In genomic region chr13:99516153-99516929, GRCh38 we compare ENCODE assay signal across 28 cellular contexts. TPM values are rescaled to one million over a fixed set of nuclear protein-coding genes. Genes with fewer than 3 reads are reported as not detected.
DNase-seq lines count a peak whose midpoint lies in the region; ATAC-seq and TF ChIP-seq lines count a peak whose summit lies in the region.
"Had no signal": no experiment of that assay in that cellular context is flagged by ENCODE, and none has a peak within 500 bp of the region (broad histone marks: within the 10 kb centered on the region; RNA-seq: fewer than 3 reads in every experiment).

No MANE protein-coding gene starts in this region.

- no peak overlapping the region for H3K27ac ChIP-seq in CD4-positive, CD25-positive, alpha-beta regulatory T cell (ENCODE audit: insufficient read depth, low read length, poor library complexity, severe bottlenecking)
- H3K27ac ChIP-seq in neutrophil = peak overlapping the region; percentile 38
- H3K27ac ChIP-seq: coronary artery had no signal

- peaks cover 21% of the 10 kb centered on the region for H3K36me3 Mint-ChIP-seq in activated CD4-positive, alpha-beta T cell treated with anti-CD3 and anti-CD28 coated beads, Interleukin-2, amount 10 ng/mL, durations not matched to agents 24 days and 14 days (ENCODE audit: low read depth)
- H3K36me3 Mint-ChIP-seq in CD4-positive, CD25-positive, alpha-beta regulatory T cell = peaks cover 3% of the 10 kb centered on the region
- H3K36me3 Mint-ChIP-seq in activated B cell treated with CpG ODN at 0.5 μM for 24 hours (ENCODE audit: low read depth) = peaks cover 45% of the 10 kb centered on the region

- H3K9me3 Mint-ChIP-seq in activated CD4-positive, alpha-beta T cell treated with anti-CD3 and anti-CD28 coated beads, Interleukin-2, amount 10 ng/mL, durations not matched to agents 24 days and 14 days = no peaks in the 10 kb centered on the region
- H3K9me3 Mint-ChIP-seq in CD4-positive, CD25-positive, alpha-beta regulatory T cell = no peaks in the 10 kb centered on the region
- H3K9me3 Mint-ChIP-seq in activated B cell treated with CpG ODN at 0.5 μM for 24 hours = no peaks in the 10 kb centered on the region
- H3K9me3 Mint-ChIP-seq: activated naive CD4-positive, alpha-beta T cell treated with anti-CD3 and anti-CD28 coated beads for 36 hours; activated T-cell treated with anti-CD3 and anti-CD28 coated beads, Interleukin-2, amount 50 U/mL, for 72 hours; CD8-positive, alpha-beta T cell; HFFc6; stimulated activated naive CD8-positive, alpha-beta T cell treated with anti-CD3 and anti-CD28 coated beads, Interleukin-15, amount 100 ng/mL, for 72 hours had no signal

- peak overlapping the region; percentile 26 for H3K4me3 ChIP-seq in CD4-positive, CD25-positive, alpha-beta regulatory T cell (ENCODE audit: low read depth, low read length)
- H3K4me3 ChIP-seq in neutrophil (ENCODE audit: low read depth in 1 of 2, low read length in 1 of 2) = no peak overlapping the region
- H3K4me3 ChIP-seq: coronary artery, GM12878, heart left ventricle had no signal

- intact Hi-C loops in activated CD4-positive, alpha-beta T cell treated with anti-CD3 and anti-CD28 coated beads, Interleukin-2, amount 10 ng/mL, durations not matched to agents 24 days and 14 days (cut with micrococcal nuclease) = no loop called here
- intact Hi-C loops in activated B cell treated with CpG ODN at 0.5 μM for 24 hours (cut with micrococcal nuclease) = loop anchor here (2.0 kb wide), 1 partner anchor 16 kb away; the partner anchor contains the start of gene TM9SF2

- H3K4me1 ChIP-seq in CD4-positive, CD25-positive, alpha-beta regulatory T cell (ENCODE audit: control insufficient read depth, insufficient read depth, low read length, poor library complexity, severe bottlenecking) = peaks cover 35% of the 10 kb centered on the region
- H3K4me1 ChIP-seq in neutrophil (ENCODE audit: control insufficient read depth in 1 of 2, insufficient read depth in 1 of 2, low read depth in 1 of 2, low read length in 1 of 2) = peaks cover 35 to 44% of the 10 kb centered on the region in 2 experiments

- no peak for TF ChIP-seq CTCF in activated B cell treated with CpG ODN at 0.5 μM for 24 hours (IDR thresholded peaks at IDR 0.05)
- TF ChIP-seq CTCF in neutrophil (IDR thresholded peaks at IDR 0.05) = no peak

- no peak overlapping the region for H3K27ac Mint-ChIP-seq in activated CD4-positive, alpha-beta T cell treated with anti-CD3 and anti-CD28 coated beads, Interleukin-2, amount 10 ng/mL, durations not matched to agents 24 days and 14 days
- H3K27ac Mint-ChIP-seq in CD4-positive, CD25-positive, alpha-beta regulatory T cell = peak overlapping the region; percentile 54 to 73 (median 59)
- H3K27ac Mint-ChIP-seq in activated B cell treated with CpG ODN at 0.5 μM for 24 hours = peak overlapping the region; percentile 12
- H3K27ac Mint-ChIP-seq: activated CD4-positive, alpha-beta T cell treated with anti-CD3 and anti-CD28 coated beads for 36 hours; activated CD8-positive, alpha-beta memory T cell treated with anti-CD3 and anti-CD28 coated beads, Interleukin-2, amount 10 ng/mL, durations not matched to agents 7 days and 5 days; activated naive CD4-positive, alpha-beta T cell treated with anti-CD3 and anti-CD28 coated beads for 36 hours; activated T-cell treated with anti-CD3 and anti-CD28 coated beads, Interleukin-2, amount 50 U/mL, for 72 hours; CD8-positive, alpha-beta T cell; HFFc6 had no signal

- POLR2A ChIA-PET in activated B cell treated with CpG ODN at 0.5 μM for 24 hours (lab: Charles Lee) = no interaction called here

- H3K4me3 Mint-ChIP-seq in activated CD4-positive, alpha-beta T cell treated with anti-CD3 and anti-CD28 coated beads, Interleukin-2, amount 10 ng/mL, durations not matched to agents 24 days and 14 days = no peak overlapping the region
- H3K4me3 Mint-ChIP-seq in CD4-positive, CD25-positive, alpha-beta regulatory T cell = peak overlapping the region in 1 of 4 donors; percentile 38
- H3K4me3 Mint-ChIP-seq in activated B cell treated with CpG ODN at 0.5 μM for 24 hours = no peak overlapping the region
- H3K4me3 Mint-ChIP-seq: activated CD4-positive, alpha-beta T cell treated with anti-CD3 and anti-CD28 coated beads for 36 hours; activated CD8-positive, alpha-beta memory T cell treated with anti-CD3 and anti-CD28 coated beads, Interleukin-2, amount 10 ng/mL, durations not matched to agents 7 days and 5 days; activated naive CD4-positive, alpha-beta T cell treated with anti-CD3 and anti-CD28 coated beads for 36 hours; activated T-cell treated with anti-CD3 and anti-CD28 coated beads, Interleukin-2, amount 50 U/mL, for 72 hours; CD8-positive, alpha-beta T cell; HFFc6; stimulated activated naive CD8-positive, alpha-beta T cell treated with anti-CD3 and anti-CD28 coated beads, Interleukin-15, amount 100 ng/mL, for 72 hours had no signal

- ATAC-seq in CD4-positive, CD25-positive, alpha-beta regulatory T cell (ENCODE audit: low read depth in 2 of 2) = no peak
- no peak for ATAC-seq in activated B cell treated with CpG ODN at 0.5 μM for 24 hours (ENCODE audit: low read depth)
- ATAC-seq in HG02610 (IDR thresholded peaks at IDR 0.05; ENCODE audit: unreplicated experiment) = no peak
- ATAC-seq: activated CD4-positive, alpha-beta T cell treated with anti-CD3 and anti-CD28 coated beads for 36 hours; activated CD8-positive, alpha-beta memory T cell treated with anti-CD3 and anti-CD28 coated beads, Interleukin-2, amount 10 ng/mL, durations not matched to agents 7 days and 5 days; activated T-cell treated with anti-CD3 and anti-CD28 coated beads, Interleukin-2, amount 50 U/mL, for 72 hours; CD8-positive, alpha-beta T cell; GM12878; Panc1; stimulated activated naive CD8-positive, alpha-beta T cell treated with anti-CD3 and anti-CD28 coated beads, Interleukin-15, amount 100 ng/mL, for 72 hours had no signal

- H3K27me3 Mint-ChIP-seq in activated CD4-positive, alpha-beta T cell treated with anti-CD3 and anti-CD28 coated beads, Interleukin-2, amount 10 ng/mL, durations not matched to agents 24 days and 14 days = no peaks in the 10 kb centered on the region
- H3K27me3 Mint-ChIP-seq in CD4-positive, CD25-positive, alpha-beta regulatory T cell = no peaks in the 10 kb centered on the region
- H3K27me3 Mint-ChIP-seq in activated B cell treated with CpG ODN at 0.5 μM for 24 hours = no peaks in the 10 kb centered on the region
- H3K27me3 Mint-ChIP-seq: activated CD4-positive, alpha-beta T cell treated with anti-CD3 and anti-CD28 coated beads for 36 hours; activated CD8-positive, alpha-beta memory T cell treated with anti-CD3 and anti-CD28 coated beads, Interleukin-2, amount 10 ng/mL, durations not matched to agents 7 days and 5 days; stimulated activated naive CD8-positive, alpha-beta T cell treated with anti-CD3 and anti-CD28 coated beads, Interleukin-15, amount 100 ng/mL, for 72 hours had no signal

- CTCF ChIA-PET in activated B cell treated with CpG ODN at 0.5 μM for 24 hours (lab: Charles Lee) = interaction anchor here (1.0 to 1.3 kb wide), 2 partner anchors 11 to 13 kb away, joined by 3 to 6 read pairs; no protein-coding TSS in a partner anchor

- H3K4me1 Mint-ChIP-seq in activated CD4-positive, alpha-beta T cell treated with anti-CD3 and anti-CD28 coated beads, Interleukin-2, amount 10 ng/mL, durations not matched to agents 24 days and 14 days = peaks cover 19% of the 10 kb centered on the region
- peaks cover 45 to 62% (median 54%) of the 10 kb centered on the region in 4 donors for H3K4me1 Mint-ChIP-seq in CD4-positive, CD25-positive, alpha-beta regulatory T cell
- H3K4me1 Mint-ChIP-seq in activated B cell treated with CpG ODN at 0.5 μM for 24 hours = peaks cover 53% of the 10 kb centered on the region

- H3K9me3 ChIP-seq in CD4-positive, CD25-positive, alpha-beta regulatory T cell (ENCODE audit: control insufficient read depth in 2 of 2, low read length in 2 of 2) = no peaks in the 10 kb centered on the region
- no peaks in the 10 kb centered on the region for H3K9me3 ChIP-seq in neutrophil
- H3K9me3 ChIP-seq: heart left ventricle had no signal

- peaks cover 37% of the 10 kb centered on the region for H3K36me3 ChIP-seq in CD4-positive, CD25-positive, alpha-beta regulatory T cell (ENCODE audit: control insufficient read depth, insufficient read depth, low read length)
- H3K36me3 ChIP-seq in neutrophil = peaks cover 34% of the 10 kb centered on the region

- DNase-seq in activated CD4-positive, alpha-beta T cell treated with anti-CD3 and anti-CD28 coated beads, Interleukin-2, amount 10 ng/mL, durations not matched to agents 24 days and 14 days = peak; percentile 52
- no peak for DNase-seq in activated CD4-positive, alpha-beta T cell treated with anti-CD3 and anti-CD28 coated beads for 48 hours
- DNase-seq in CD4-positive, CD25-positive, alpha-beta regulatory T cell = no peak
- DNase-seq in activated B cell treated with CpG ODN at 0.5 μM for 24 hours (no peak), LoVo (ENCODE audit: low spot score) (no peak), NCI-H2171 treated with DMSO at 0.1 percent for 48 hours (lab: John Stamatoyannopoulos, UW) (no peak)
- DNase-seq: activated CD4-positive, alpha-beta T cell treated with anti-CD3 and anti-CD28 coated beads for 36 hours; activated CD8-positive, alpha-beta memory T cell treated with anti-CD3 and anti-CD28 coated beads, Interleukin-2, amount 10 ng/mL, durations not matched to agents 7 days and 5 days; activated naive CD4-positive, alpha-beta T cell treated with anti-CD3 and anti-CD28 coated beads for 36 hours; activated T-cell treated with anti-CD3 and anti-CD28 coated beads, Interleukin-2, amount 50 U/mL, for 72 hours; AML-193; amygdala; CD8-positive, alpha-beta T cell; EL; heart left ventricle; HFFc6; KG1; kidney glomerular epithelial cell; mesenchymal stem cell; NCI-H1436 treated with DMSO at 0.1 percent for 48 hours; NCI-H2107; SIG-M5; stimulated activated naive CD8-positive, alpha-beta T cell treated with anti-CD3 and anti-CD28 coated beads, Interleukin-15, amount 100 ng/mL, for 72 hours had no signal

- no peaks in the 10 kb centered on the region for H3K27me3 ChIP-seq in CD4-positive, CD25-positive, alpha-beta regulatory T cell (ENCODE audit: control insufficient read depth, insufficient read depth, low read length)
- no peaks in the 10 kb centered on the region for H3K27me3 ChIP-seq in neutrophil
- H3K27me3 ChIP-seq: heart left ventricle had no signal

RNA-seq across cellular contexts. Expression of gene TM9SF2, which starts 15.1 kb away (rescaled TPM):
- 57.8 and 60.2 TPM in 2 replicates for total RNA-seq in activated CD4-positive, alpha-beta T cell treated with anti-CD3 and anti-CD28 coated beads, Interleukin-2, amount 10 ng/mL, durations not matched to agents 24 days and 14 days
- 53.7 TPM for total RNA-seq in CD4-positive, CD25-positive, alpha-beta regulatory T cell
- polyA plus RNA-seq in CD4-positive, CD25-positive, alpha-beta regulatory T cell = 100 to 1,000 TPM in 3 of 4 donors, 10 to 100 TPM in 1; 98.7 to 124 (median 113) TPM
- total RNA-seq in activated B cell treated with CpG ODN at 0.5 μM for 24 hours = 68.1 and 76.0 TPM in 2 replicates
